Comparison of ENCODE assay signal across 8 cellular contexts in genomic region chr10:59361659-59362183, GRCh38. TPM values are rescaled to one million over a fixed set of nuclear protein-coding genes. Genes with fewer than 3 reads are reported as not detected.
DNase-seq lines count a peak whose midpoint lies in the region; ATAC-seq, FAIRE-seq and TF ChIP-seq lines count a peak whose summit lies in the region.

No MANE protein-coding gene starts in this region.

- H3K36me3 ChIP-seq in bronchial epithelial cell (ENCODE audit: control insufficient read depth, insufficient read depth, low read length) = no peaks in the 10 kb centered on the region
- no peaks in the 10 kb centered on the region for H3K36me3 ChIP-seq in mesenchymal stem cell (ENCODE audit: control insufficient read depth in 1 of 2, insufficient read depth in 2 of 2, low read depth in 1 of 2, low read length in 2 of 2)
- H3K36me3 ChIP-seq in upper lobe of right lung = no peaks in the 10 kb centered on the region

- H3K4me2 ChIP-seq in mesenchymal stem cell (ENCODE audit: low read length, poor library complexity, severe bottlenecking) = peak overlapping the region; percentile 100

- no peak overlapping the region for H2AFZ ChIP-seq in mesenchymal stem cell (ENCODE audit: low read depth, low read length)

- no peak for TF ChIP-seq CTCF in bronchial epithelial cell (IDR thresholded peaks at IDR 0.05; ENCODE audit: insufficient read depth, low read length, severe bottlenecking)
- no peak for TF ChIP-seq CTCF in upper lobe of right lung (IDR thresholded peaks at IDR 0.05)

- H3K9me3 ChIP-seq in mesenchymal stem cell (ENCODE audit: control insufficient read depth, low read length) (no peaks in the 10 kb centered on the region), upper lobe of right lung (no peaks in the 10 kb centered on the region)

- DNase-seq in activated T-cell treated with anti-CD3 and anti-CD28 coated beads, Interleukin-2, amount 50 U/mL, for 72 hours = no peak
- DNase-seq in activated T-cell treated with anti-CD3 and anti-CD28 coated beads for 4 hours (no peak), bronchial epithelial cell (ENCODE audit: low read depth) (peak; percentile 32), mesenchymal stem cell (peak; percentile 27), upper lobe of right lung (no peak), 8988T (no peak)
- DNase-seq in activated effector memory CD4-positive, alpha-beta T cell treated with Interleukin-2 at 50 U/mL for 16 hours = no peak
- no peak for DNase-seq in central memory CD4-positive, alpha-beta T cell

- H3K23ac ChIP-seq in mesenchymal stem cell (ENCODE audit: low read length in 2 of 2) = no peak overlapping the region

- 69% methylated on average over 1 of the region's 2 CpGs for WGBS in mesenchymal stem cell

- H3K18ac ChIP-seq in mesenchymal stem cell (ENCODE audit: low read depth in 1 of 2, low read length in 2 of 2) = peak overlapping the region in 1 of 2 experiments; percentile 81

- peak overlapping the region; percentile 69 to 75 for H3K4me3 Mint-ChIP-seq in activated T-cell treated with anti-CD3 and anti-CD28 coated beads, Interleukin-2, amount 50 U/mL, for 72 hours

- no peaks in the 10 kb centered on the region for H3K9me3 Mint-ChIP-seq in activated T-cell treated with anti-CD3 and anti-CD28 coated beads, Interleukin-2, amount 50 U/mL, for 72 hours

- H3K14ac ChIP-seq in mesenchymal stem cell (ENCODE audit: low read length in 2 of 2) = no peak overlapping the region

- no peak overlapping the region for H2BK15ac ChIP-seq in mesenchymal stem cell (ENCODE audit: low read depth, poor library complexity, severe bottlenecking)

- H3K79me1 ChIP-seq in mesenchymal stem cell (replicated peaks; ENCODE audit: low read length, poor library complexity, severe bottlenecking) = no peaks in the 10 kb centered on the region

- H2BK120ac ChIP-seq in mesenchymal stem cell (ENCODE audit: low read depth, low read length) = no peak overlapping the region

- H3K27me3 Mint-ChIP-seq in activated T-cell treated with anti-CD3 and anti-CD28 coated beads, Interleukin-2, amount 50 U/mL, for 72 hours (ENCODE audit: low read depth) = peaks cover 40% of the 10 kb centered on the region

- H3K36me3 Mint-ChIP-seq in activated T-cell treated with anti-CD3 and anti-CD28 coated beads, Interleukin-2, amount 50 U/mL, for 72 hours (ENCODE audit: insufficient read depth in 2 of 2) = no peaks in the 10 kb centered on the region

- no peak for FAIRE-seq in bronchial epithelial cell (lab: Jason Lieb, UNC)

- peaks cover 8% of the 10 kb centered on the region for H3K4me1 ChIP-seq in mesenchymal stem cell (ENCODE audit: control insufficient read depth, insufficient read depth, low read depth, low read length)
- no peaks in the 10 kb centered on the region for H3K4me1 ChIP-seq in upper lobe of right lung

- no peaks in the 10 kb centered on the region for H3K27me3 ChIP-seq in bronchial epithelial cell (ENCODE audit: control insufficient read depth, insufficient read depth, low read length)
- H3K27me3 ChIP-seq in mesenchymal stem cell (ENCODE audit: control insufficient read depth in 1 of 2, insufficient read depth in 1 of 2, low read length in 2 of 2) = peaks cover 0 to 1% of the 10 kb centered on the region in 2 experiments
- H3K27me3 ChIP-seq in upper lobe of right lung = no peaks in the 10 kb centered on the region

- peak; percentile 49 to 53 for ATAC-seq in activated T-cell treated with anti-CD3 and anti-CD28 coated beads, Interleukin-2, amount 50 U/mL, for 72 hours (replicated peaks in 1 of 2)
- ATAC-seq in upper lobe of right lung = no peak

- H2AK5ac ChIP-seq in mesenchymal stem cell (ENCODE audit: low read length, severe bottlenecking) = no peak overlapping the region

- no peak overlapping the region for H4K91ac ChIP-seq in mesenchymal stem cell (ENCODE audit: low read length)

- H3K4ac ChIP-seq in mesenchymal stem cell (ENCODE audit: low read depth in 1 of 2, low read length in 2 of 2) = peak overlapping the region in 1 of 2 experiments; percentile 55

- H2BK5ac ChIP-seq in mesenchymal stem cell (ENCODE audit: low read depth, low read length, poor library complexity, severe bottlenecking) = no peak overlapping the region

- peak overlapping the region; percentile 88 for H3K9ac ChIP-seq in mesenchymal stem cell (ENCODE audit: low read length)

- peak overlapping the region in 1 of 2 experiments; percentile 63 for H2BK12ac ChIP-seq in mesenchymal stem cell (ENCODE audit: low read length in 2 of 2)

- H3K4me1 Mint-ChIP-seq in activated T-cell treated with anti-CD3 and anti-CD28 coated beads, Interleukin-2, amount 50 U/mL, for 72 hours (ENCODE audit: low read depth) = peaks cover 7% of the 10 kb centered on the region

- H3K4me3 ChIP-seq in bronchial epithelial cell (ENCODE audit: low read depth, low read length) = no peak overlapping the region
- peak overlapping the region in 1 of 2 experiments; percentile 86 for H3K4me3 ChIP-seq in mesenchymal stem cell (ENCODE audit: insufficient read depth in 1 of 2, low read depth in 1 of 2, low read length in 2 of 2)
- peak overlapping the region; percentile 55 for H3K4me3 ChIP-seq in upper lobe of right lung

- H3K27ac ChIP-seq in mesenchymal stem cell (ENCODE audit: low read length, poor library complexity, severe bottlenecking) = no peak overlapping the region
- peak overlapping the region; percentile 77 for H3K27ac ChIP-seq in upper lobe of right lung

- H3K27ac Mint-ChIP-seq in activated T-cell treated with anti-CD3 and anti-CD28 coated beads, Interleukin-2, amount 50 U/mL, for 72 hours = no peak overlapping the region

- intact Hi-C loops in upper lobe of right lung (cut with DNase I) = no loop called here

- no peak overlapping the region for H4K8ac ChIP-seq in mesenchymal stem cell (ENCODE audit: low read length)

RNA-seq across cellular contexts. Expression of gene FAM13C, which starts 0.6 kb away (rescaled TPM):
- not detected for total RNA-seq in activated T-cell treated with anti-CD3 and anti-CD28 coated beads, Interleukin-2, amount 50 U/mL, for 72 hours
- total RNA-seq in bronchial epithelial cell (under 0.01 TPM in 1 of 2 replicates, not detected in the other), upper lobe of right lung (11.8 TPM)
- 1.4 TPM for polyA plus RNA-seq in mesenchymal stem cell (2013, experiment 1 of 2)
- 1.5 TPM for polyA plus RNA-seq in mesenchymal stem cell (2013, experiment 2 of 2)

Comparison
In these comparisons a context has a peak if more than half of its experiments do, and no peak if none do; other contexts are left out.
1. DNase-seq: peak in bronchial epithelial cell (single experiment) and mesenchymal stem cell (single experiment); none in activated T-cell treated with anti-CD3 and anti-CD28 coated beads, Interleukin-2, amount 50 U/mL, for 72 hours (0 of 2), activated T-cell treated with anti-CD3 and anti-CD28 coated beads for 4 hours (single experiment), upper lobe of right lung (single experiment), activated effector memory CD4-positive, alpha-beta T cell treated with Interleukin-2 at 50 U/mL for 16 hours (single experiment), 8988T (single experiment) and central memory CD4-positive, alpha-beta T cell (single experiment).
2. RNA of gene FAM13C, which starts 0.6 kb away (total RNA-seq): 11.8 TPM in upper lobe of right lung (single experiment); not detected in activated T-cell treated with anti-CD3 and anti-CD28 coated beads, Interleukin-2, amount 50 U/mL, for 72 hours and under 0.01 TPM in bronchial epithelial cell; every median in the first group is over 10 times any median in the second.